8 cellular contexts compared by ENCODE assay signal in genomic region chr4:76250962-76251361, GRCh38. TPM values are rescaled to one million over a fixed set of nuclear protein-coding genes. Genes with fewer than 3 reads are reported as not detected.
DNase-seq lines count a peak whose midpoint lies in the region; ATAC-seq and TF ChIP-seq lines count a peak whose summit lies in the region.

No MANE protein-coding gene starts in this region.

- H3K27ac Mint-ChIP-seq in osteocyte (ENCODE audit: unreplicated experiment), result no peak overlapping the region

- peaks cover 9% of the 10 kb centered on the region for H3K4me1 Mint-ChIP-seq in osteocyte (ENCODE audit: unreplicated experiment)

- ATAC-seq in RWPE2 (ENCODE audit: low read depth), result 0 out of 3 replicates have a peak, but pooled peaks have one; percentile 10
- no peak for ATAC-seq in GM18511 (IDR thresholded peaks at IDR 0.05; ENCODE audit: unreplicated experiment)
- no peak for ATAC-seq in HG02763 (IDR thresholded peaks at IDR 0.05; ENCODE audit: unreplicated experiment)

- peak overlapping the region; percentile 81 for H3K4me3 Mint-ChIP-seq in osteocyte (ENCODE audit: unreplicated experiment)

- no peak overlapping the region for H3K27ac ChIP-seq in RWPE2 (ENCODE audit: poor library complexity, severe bottlenecking)

- TF ChIP-seq CTCF in RWPE2 (IDR thresholded peaks at IDR 0.05; ENCODE audit: poor library complexity, severe bottlenecking) (no peak), foreskin fibroblast (IDR thresholded peaks at IDR 0.05; ENCODE audit: low read depth, low read length) (no peak), osteocyte (IDR thresholded peaks at IDR 0.05) (no peak)

- peak; percentile 6 for DNase-seq in EH (ENCODE audit: low read depth)
- no peak for DNase-seq in RWPE2 (ENCODE audit: low spot score)
- no peak for DNase-seq in foreskin fibroblast
- no peak for DNase-seq in osteocyte (ENCODE audit: extremely low spot score, unreplicated experiment)
- DNase-seq in NCI-H526 treated with DMSO at 0.1 percent for 48 hours (lab: John Stamatoyannopoulos, UW), result no peak
- DNase-seq in HCEC 1CT, result no peak

- H3K9me3 ChIP-seq in RWPE2 (ENCODE audit: severe bottlenecking), result no peaks in the 10 kb centered on the region

- H3K27me3 Mint-ChIP-seq in osteocyte (ENCODE audit: unreplicated experiment), result peaks cover 90% of the 10 kb centered on the region

- H3K27me3 ChIP-seq in RWPE2 (ENCODE audit: insufficient read depth, poor library complexity, severe bottlenecking), result peaks cover 4% of the 10 kb centered on the region

- no peaks in the 10 kb centered on the region for H3K36me3 ChIP-seq in RWPE2 (ENCODE audit: low read depth)

- H3K9me3 Mint-ChIP-seq in osteocyte (ENCODE audit: unreplicated experiment), result no peaks in the 10 kb centered on the region

- H3K4me3 ChIP-seq in RWPE2 (ENCODE audit: severe bottlenecking) (peak overlapping the region; percentile 40), foreskin fibroblast (ENCODE audit: low read depth in 1 of 2, low read length in 2 of 2) (peak overlapping the region; percentile 49 to 62)

- H3K36me3 Mint-ChIP-seq in osteocyte (ENCODE audit: unreplicated experiment), result no peaks in the 10 kb centered on the region

- H3K4me1 ChIP-seq in RWPE2 (ENCODE audit: insufficient read depth, poor library complexity, severe bottlenecking), result peaks cover 6% of the 10 kb centered on the region

RNA-seq across cellular contexts. Expression of gene FAM47E, which starts 0.6 kb away (rescaled TPM):
- total RNA-seq in osteocyte, result 0.55 and 0.70 TPM in 2 replicates

RNA-seq across cellular contexts. Expression of gene SCARB2, which starts 37.3 kb away (rescaled TPM):
- 179 and 187 TPM in 2 replicates for total RNA-seq in osteocyte

RNA-seq across cellular contexts. Expression of gene STBD1, which starts 55.6 kb away (rescaled TPM):
- 2.4 TPM in 2 replicates for total RNA-seq in osteocyte
